ENCODE assay signal across 8 cellular contexts in the genomic region with DNA sequence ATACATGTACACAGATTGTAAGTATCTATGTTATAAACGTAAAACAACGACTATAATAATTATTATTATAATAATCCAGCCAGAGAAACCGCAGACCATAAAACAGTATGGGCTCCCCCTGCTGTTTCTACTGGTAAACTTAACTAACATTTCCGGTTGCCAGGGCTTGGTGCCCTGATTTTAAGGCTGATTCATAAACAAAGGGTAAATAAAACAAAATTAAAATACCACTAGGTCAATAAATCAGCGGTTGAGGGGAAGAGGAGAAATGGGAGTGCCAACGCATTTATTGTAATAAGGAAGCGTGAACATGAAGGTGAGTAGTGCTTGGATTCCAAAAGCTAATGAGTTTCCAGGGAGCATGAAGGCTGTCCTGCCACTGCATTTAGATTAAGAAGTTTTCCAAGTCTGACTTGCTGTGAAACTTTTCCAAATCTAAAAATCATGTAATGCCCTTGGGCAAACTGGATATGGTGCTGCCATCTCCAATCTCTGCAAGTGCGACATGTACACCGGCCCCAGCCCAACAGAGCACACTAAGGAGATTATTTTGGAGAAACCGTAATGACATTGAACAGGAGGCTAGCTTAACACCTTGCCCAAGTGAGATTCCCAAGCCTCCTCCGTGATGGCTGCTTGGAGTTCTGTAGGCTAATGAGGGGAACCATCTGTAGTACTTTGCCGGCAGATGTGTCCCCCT. TPM values are rescaled to one million over a fixed set of nuclear protein-coding genes. Genes with fewer than 3 reads are reported as not detected.
A peak's percentile ranks its signal among the peaks of the same experiment; 100 is the strongest.
DNase-seq lines count a peak whose midpoint lies in the region; ATAC-seq, FAIRE-seq and TF ChIP-seq lines count a peak whose summit lies in the region.

No MANE protein-coding gene starts in this region.

- 38% methylated on average over 12 of the region's 12 CpGs for WGBS in K562 (ENCODE audit: insufficient coverage, low coverage, missing lambda C conversion rate)

- peaks cover 0 to 19% of the 10 kb centered on the region in 2 donors for H3K4me1 ChIP-seq in right atrium auricular region
- peaks cover under 1 to 22% of the 10 kb centered on the region in 2 experiments for H3K4me1 ChIP-seq in K562 (replicated peaks in 1 of 2; ENCODE audit: control insufficient read depth in 2 of 2, insufficient read depth in 2 of 2, low read length in 2 of 2)

- no peaks in the 10 kb centered on the region for H3K9me3 ChIP-seq in right atrium auricular region
- H3K9me3 ChIP-seq in K562 (replicated peaks; ENCODE audit: control insufficient read depth, insufficient read depth, low read depth, low read length): no peaks in the 10 kb centered on the region

- H3K27me3 Mint-ChIP-seq in T-helper 2 cell treated with Interferon-gamma antibody and Interleukin-4, amounts not matched to agents 5 μg/mL and 100 μg/mL, for 36 hours (ENCODE audit: low read depth): peaks cover 11% of the 10 kb centered on the region

- in situ Hi-C loops in K562 (cut with MboI): loop anchor here (10.0 kb wide), 4 partner anchors 253 to 593 kb away; no protein-coding TSS in a partner anchor

- no peak overlapping the region for H3K4me3 Mint-ChIP-seq in T-helper 2 cell treated with Interferon-gamma antibody and Interleukin-4, amounts not matched to agents 5 μg/mL and 100 μg/mL, for 36 hours

- H3K27ac ChIP-seq in right atrium auricular region (no peak overlapping the region), K562 (ENCODE audit: extremely low read depth, low read depth, low read length) (no peak overlapping the region)

- H3K4me3 ChIP-seq in right atrium auricular region (no peak overlapping the region), K562 (no peak overlapping the region)

- DNase-seq in right atrium auricular region (ENCODE audit: low spot score) (no peak), Right ventricle myocardium inferior (ENCODE audit: missing footprints) (no peak), NCI-H1694 treated with DMSO at 0.1 percent for 48 hours (lab: John Stamatoyannopoulos, UW) (peak; percentile 40), K562 (ENCODE audit: extremely low read depth in 1 of 4, low spot score in 3 of 4) (peak; percentile 41 to 51 (median 48)), lung microvascular endothelial cell (ENCODE audit: low read depth in 2 of 2) (peak; percentile 59 to 71), NCI-H2107 treated with DMSO at 0.1 percent for 48 hours (lab: John Stamatoyannopoulos, UW; ENCODE audit: unreplicated experiment) (no peak)
- DNase-seq in T-helper 2 cell treated with Interferon-gamma antibody and Interleukin-4, amounts not matched to agents 5 μg/mL and 100 μg/mL, for 36 hours (ENCODE audit: low spot score): no peak

- TF ChIP-seq EP300 in K562 (IDR thresholded peaks at IDR 0.05; ENCODE audit: low read length): no peak

- no peak for FAIRE-seq in K562 (lab: Jason Lieb, UNC)

- peak; percentile 19 to 31; a peak in 3 of 4 replicates for TF ChIP-seq RAD21 in K562 (CRISPR knock-in tag; conservative IDR thresholded peaks at IDR 0.05 in 1 of 2, IDR thresholded peaks at IDR 0.05 in 1 of 2)

- CTCF ChIA-PET in K562 (lab: Yijun Ruan, JAX; ENCODE audit: low intra/inter-chr PET ratio): interaction anchor here (0.8 to 1.4 kb wide), 4 partner anchors 8 to 1035 kb away, joined by 3 to 7 read pairs (median 4); no protein-coding TSS in a partner anchor

- no peaks in the 10 kb centered on the region for H4K20me1 ChIP-seq in K562 (replicated peaks; ENCODE audit: control insufficient read depth, insufficient read depth, low read length)

- H3K4me1 Mint-ChIP-seq in T-helper 2 cell treated with Interferon-gamma antibody and Interleukin-4, amounts not matched to agents 5 μg/mL and 100 μg/mL, for 36 hours (ENCODE audit: low read depth): peaks cover 13% of the 10 kb centered on the region

- peak; percentile 40 to 62 for TF ChIP-seq CTCF in right atrium auricular region (IDR thresholded peaks at IDR 0.05)
- TF ChIP-seq CTCF in K562 (IDR thresholded peaks at IDR 0.05 in 2 of 3, conservative IDR thresholded peaks at IDR 0.05 in 1 of 3; ENCODE audit: insufficient read depth in 2 of 3, low read depth in 1 of 3, low read length in 3 of 3): peak; percentile 52 to 71 (median 54); a peak in 4 of 6 replicates

- no peaks in the 10 kb centered on the region for H3K36me3 Mint-ChIP-seq in T-helper 2 cell treated with Interferon-gamma antibody and Interleukin-4, amounts not matched to agents 5 μg/mL and 100 μg/mL, for 36 hours (ENCODE audit: low read depth)

- intact Hi-C loops in Right ventricle myocardium inferior (cut with DNase I): loop anchor here (5.0 kb wide), 1 partner anchor 440 kb away; no protein-coding TSS in a partner anchor
- intact Hi-C loops in K562 (cut with micrococcal nuclease): loop anchor here (5.0 to 10.0 kb wide), 3 partner anchors 323 to 473 kb away; no protein-coding TSS in a partner anchor

- peak overlapping the region; percentile 66 for H2AFZ ChIP-seq in K562 (ENCODE audit: low read depth, low read length)

- POLR2A ChIA-PET in K562 (lab: Yijun Ruan, JAX): interaction anchor here (1.0 kb wide), 1 partner anchor 51 kb away, joined by 3 read pairs; a partner anchor contains a TSS

- H3K9me1 ChIP-seq in K562 (ENCODE audit: control insufficient read depth, insufficient read depth, low read length): no peaks in the 10 kb centered on the region

- no peaks in the 10 kb centered on the region for H3K36me3 ChIP-seq in right atrium auricular region
- H3K36me3 ChIP-seq in K562 (ENCODE audit: control insufficient read depth, insufficient read depth, low read length): no peaks in the 10 kb centered on the region

- BruUV-seq in K562 (replicated peaks; lab: Mats Ljungman, UMichigan): no TSS peak

- ATAC-seq in Right ventricle myocardium inferior (no peak), K562 (peak; percentile 62), GM19324 (IDR thresholded peaks at IDR 0.05; ENCODE audit: low FRiP score, unreplicated experiment) (no peak)

- H3K27me3 ChIP-seq in right atrium auricular region (no peaks in the 10 kb centered on the region), K562 (ENCODE audit: control insufficient read depth in 2 of 2, insufficient read depth in 2 of 2, low read length in 2 of 2) (no peaks in the 10 kb centered on the region)

- H3K9me3 Mint-ChIP-seq in T-helper 2 cell treated with Interferon-gamma antibody and Interleukin-4, amounts not matched to agents 5 μg/mL and 100 μg/mL, for 36 hours: no peaks in the 10 kb centered on the region

- H3K79me2 ChIP-seq in K562 (ENCODE audit: control insufficient read depth, insufficient read depth, low read length): no peaks in the 10 kb centered on the region

- H3K9ac ChIP-seq in K562 (ENCODE audit: insufficient read depth in 1 of 2, low read depth in 2 of 2, low read length in 2 of 2): no peak overlapping the region; a peak in 1 of 4 replicates

- TF ChIP-seq POLR2A in K562 (conservative IDR thresholded peaks at IDR 0.05): no peak

- H3K4me2 ChIP-seq in K562 (ENCODE audit: insufficient read depth, low read length): no peak overlapping the region

- H3K27ac Mint-ChIP-seq in T-helper 2 cell treated with Interferon-gamma antibody and Interleukin-4, amounts not matched to agents 5 μg/mL and 100 μg/mL, for 36 hours: no peak overlapping the region

TF ChIP-seq in K562, 482 proteins besides CTCF, POLR2A, EP300 and RAD21 (continues in another document):
- TF ChIP-seq DACH1 (IDR thresholded peaks at IDR 0.05; ENCODE audit: partially characterized antibody) (peak; percentile 30), ELF1 (tag; IDR thresholded peaks at IDR 0.05) (0 out of 2 replicates have a peak, but pooled peaks have one; percentile 45), GABPA (tag; conservative IDR thresholded peaks at IDR 0.05; ENCODE audit: low read depth) (peak; percentile 52), GATA2 (CRISPR knock-in tag; IDR thresholded peaks at IDR 0.05) (no peak), ETV1 (tag; conservative IDR thresholded peaks at IDR 0.05; ENCODE audit: low read depth) (peak; percentile 73)
- TF ChIP-seq, protein P1, sequence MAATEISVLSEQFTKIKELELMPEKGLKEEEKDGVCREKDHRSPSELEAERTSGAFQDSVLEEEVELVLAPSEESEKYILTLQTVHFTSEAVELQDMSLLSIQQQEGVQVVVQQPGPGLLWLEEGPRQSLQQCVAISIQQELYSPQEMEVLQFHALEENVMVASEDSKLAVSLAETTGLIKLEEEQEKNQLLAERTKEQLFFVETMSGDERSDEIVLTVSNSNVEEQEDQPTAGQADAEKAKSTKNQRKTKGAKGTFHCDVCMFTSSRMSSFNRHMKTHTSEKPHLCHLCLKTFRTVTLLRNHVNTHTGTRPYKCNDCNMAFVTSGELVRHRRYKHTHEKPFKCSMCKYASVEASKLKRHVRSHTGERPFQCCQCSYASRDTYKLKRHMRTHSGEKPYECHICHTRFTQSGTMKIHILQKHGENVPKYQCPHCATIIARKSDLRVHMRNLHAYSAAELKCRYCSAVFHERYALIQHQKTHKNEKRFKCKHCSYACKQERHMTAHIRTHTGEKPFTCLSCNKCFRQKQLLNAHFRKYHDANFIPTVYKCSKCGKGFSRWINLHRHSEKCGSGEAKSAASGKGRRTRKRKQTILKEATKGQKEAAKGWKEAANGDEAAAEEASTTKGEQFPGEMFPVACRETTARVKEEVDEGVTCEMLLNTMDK (IDR thresholded peaks at IDR 0.05; ENCODE audit: borderline replicate concordance, insufficient read depth, low read depth, low read length, poor library complexity, severe bottlenecking): peak; percentile 90

RNA-seq across cellular contexts. Expression of a gene that starts 50.7 kb away (rescaled TPM):
- total RNA-seq in right atrium auricular region (10 to 100 TPM; 24.1 to 28.1 TPM), Right ventricle myocardium inferior (66.6 TPM), K562 (2014; rRNA removed) (72.8 and 79.5 TPM in 2 replicates), K562 (2014; rRNA removed; fragmentation: Illumina TruSeq; extraction: Trizol) (130 and 151 TPM in 2 replicates), K562 (2015; rRNA removed; fragmentation: Illumina TruSeq; extraction: Trizol) (112 and 114 TPM in 2 replicates), K562 (2021) (249 and 272 TPM in 2 replicates), lung microvascular endothelial cell (26.6 and 31.8 TPM in 2 replicates)
- 113 and 428 TPM in 2 replicates for total RNA-seq in K562 (2011; cell fraction: chromatin; rRNA removed; ENCODE audit: low replicate concordance)
- total RNA-seq in K562 (2011; cell fraction: nucleolus; rRNA removed): 48.9 and 75.0 TPM in 2 replicates
- 198 and 354 TPM in 2 replicates for total RNA-seq in K562 (2011; cell fraction: nucleoplasm; rRNA removed)
- polyA plus RNA-seq in K562 (2011; rRNA removed) (150 and 215 TPM in 2 replicates), K562 (2014; fragmentation: Illumina TruSeq; extraction: Trizol) (356 and 381 TPM in 2 replicates), K562 (2014; fragmentation: Nextera tagmentation; extraction: Ambion mirVana) (100 to 1,000 TPM; 108 to 192 TPM), K562 (2014; rRNA removed) (381 and 428 TPM in 2 replicates)
- polyA plus RNA-seq in K562 (2011; cell fraction: cytosol; rRNA removed): 28.0 and 59.6 TPM in 2 replicates
- 96.2 and 150 TPM in 2 replicates for polyA plus RNA-seq in K562 (2011; cell fraction: nucleus; rRNA removed)
- 364 and 720 TPM in 2 replicates for polyA plus RNA-seq in K562 (2012)
- polyA minus RNA-seq in K562 (2011; rRNA and poly(A)+ RNA removed): 97.6 and 107 TPM in 2 replicates
- 69.7 and 76.8 TPM in 2 replicates for polyA minus RNA-seq in K562 (2011; cell fraction: cytosol; rRNA and poly(A)+ RNA removed)
- polyA minus RNA-seq in K562 (2011; cell fraction: nucleus; rRNA and poly(A)+ RNA removed): 57.9 and 104 TPM in 2 replicates

Comparison
In these comparisons a context has a peak if more than half of its experiments do, and no peak if none do; other contexts are left out.
1. DNase-seq: peak in NCI-H1694 treated with DMSO at 0.1 percent for 48 hours (single experiment), K562 (4 of 4) and lung microvascular endothelial cell (2 of 2); none in right atrium auricular region (single experiment), Right ventricle myocardium inferior (single experiment), T-helper 2 cell treated with Interferon-gamma antibody and Interleukin-4, amounts not matched to agents 5 μg/mL and 100 μg/mL, for 36 hours (single experiment) and NCI-H2107 treated with DMSO at 0.1 percent for 48 hours (single experiment).